Comparison of ENCODE assay signal across 27 cellular contexts in the genomic region with DNA sequence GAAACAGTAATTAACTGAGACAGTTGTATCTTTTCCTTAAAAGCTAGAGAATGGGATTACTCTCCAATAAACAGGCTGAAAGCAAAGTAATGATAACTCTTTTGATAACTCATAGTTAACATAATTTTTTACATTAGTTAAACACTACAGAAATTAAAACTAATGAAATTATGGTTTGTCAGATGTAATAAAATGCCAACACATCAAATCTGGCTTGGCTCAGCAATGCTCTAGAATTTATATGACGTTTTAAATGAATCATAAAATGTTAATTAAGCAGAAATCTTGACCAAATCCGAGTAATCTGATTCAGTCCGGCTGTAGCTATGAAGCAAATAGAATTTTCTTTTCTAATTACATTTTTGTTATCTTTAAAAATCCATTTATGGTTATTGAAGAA.
"Had no signal": no experiment of that assay in that cellular context is flagged by ENCODE, and none has a peak within 500 bp of the region (broad histone marks: within the 10 kb centered on the region; RNA-seq: fewer than 3 reads in every experiment).

No MANE protein-coding gene starts in this region.

- H3K36me3 ChIP-seq: colonic mucosa, esophagus squamous epithelium, gastrocnemius medialis, heart right ventricle, left lung, lower lobe of right lung had no signal

- H3K4me1 Mint-ChIP-seq: endodermal cell had no signal

- H3K27ac ChIP-seq: colonic mucosa, epithelial cell of prostate, esophagus squamous epithelium, gastrocnemius medialis, heart right ventricle, left lung, lower lobe of right lung had no signal

- DNase-seq: colonic mucosa; cortex of kidney; effector CD8-positive, alpha-beta T cell; effector memory CD8-positive, alpha-beta T cell; endodermal cell; erythroblast; esophagus squamous epithelium; foreskin fibroblast; foreskin melanocyte; gastrocnemius medialis; glutamatergic neuron; head of caudate nucleus; heart right ventricle; hypothalamus; left cardiac atrium; left lung; left ventricle myocardium superior; lower lobe of right lung; mesenchymal stem cell; mucosa of descending colon had no signal

- H3K36me3 Mint-ChIP-seq: mesothelial cell of epicardium had no signal

- ATAC-seq: effector memory CD8-positive, alpha-beta T cell; esophagus mucosa; gastrocnemius medialis; heart right ventricle; left cardiac atrium; left lung; left ventricle myocardium superior; lower lobe of right lung; mucosa of descending colon had no signal

- H3K27me3 ChIP-seq: colonic mucosa, esophagus squamous epithelium, gastrocnemius medialis, heart right ventricle, left lung had no signal

- H3K9me3 Mint-ChIP-seq: dendritic cell treated with granulocyte-macrophage colony-stimulating factor and Interleukin-4, amounts not matched to agents 40 ng/mL and 50 ng/mL, for 4 days; endodermal cell had no signal

- FAIRE-seq: endometrium, islet of Langerhans, keratinocyte had no signal

- H3K4me1 ChIP-seq: esophagus squamous epithelium, gastrocnemius medialis, heart right ventricle, left lung, lower lobe of right lung had no signal

- H3K9me3 ChIP-seq: colonic mucosa, esophagus squamous epithelium, gastrocnemius medialis, left lung, lower lobe of right lung, mucosa of descending colon had no signal

- H3K4me3 Mint-ChIP-seq: dendritic cell treated with granulocyte-macrophage colony-stimulating factor and Interleukin-4, amounts not matched to agents 40 ng/mL and 50 ng/mL, for 4 days; effector memory CD8-positive, alpha-beta T cell; endodermal cell; mesothelial cell of epicardium had no signal

- H3K4me3 ChIP-seq: colonic mucosa, esophagus squamous epithelium, gastrocnemius medialis, heart right ventricle, left lung, lower lobe of right lung, mucosa of descending colon had no signal

- H3K27me3 Mint-ChIP-seq: dendritic cell treated with granulocyte-macrophage colony-stimulating factor and Interleukin-4, amounts not matched to agents 40 ng/mL and 50 ng/mL, for 4 days had no signal

- H3K27ac Mint-ChIP-seq: dendritic cell treated with granulocyte-macrophage colony-stimulating factor and Interleukin-4, amounts not matched to agents 40 ng/mL and 50 ng/mL, for 4 days; effector memory CD8-positive, alpha-beta T cell; endodermal cell; mesothelial cell of epicardium had no signal
